In genomic region chr10:93993782-93994668, GRCh38 we compare ENCODE assay signal across 8 cellular contexts. TPM values are rescaled to one million over a fixed set of nuclear protein-coding genes. Genes with fewer than 3 reads are reported as not detected.
DNase-seq lines count a peak whose midpoint lies in the region; ATAC-seq and TF ChIP-seq lines count a peak whose summit lies in the region.

Gene PLCE1 (plus strand): TSS chr10:93993931. CDS start chr10:94031047, 37,116 bp downstream.

- H3K36me3 ChIP-seq in colonic mucosa: no peaks in the 10 kb centered on the region

- peaks cover 3% of the 10 kb centered on the region for H3K36me3 Mint-ChIP-seq in stimulated activated naive CD8-positive, alpha-beta T cell treated with anti-CD3 and anti-CD28 coated beads, Interleukin-15, Interleukin-2, amounts not matched to agents 100 ng/mL and 50 ng/mL, for 24 hours (ENCODE audit: low read depth)

- no peaks in the 10 kb centered on the region for H3K4me1 ChIP-seq in colonic mucosa

- no peak for ATAC-seq in HG03025 (IDR thresholded peaks at IDR 0.05; ENCODE audit: low FRiP score, unreplicated experiment)

- no peaks in the 10 kb centered on the region for H3K9me3 ChIP-seq in colonic mucosa

- DNase-seq in DMS53 treated with DMSO at 0.1 percent for 48 hours (lab: John Stamatoyannopoulos, UW; ENCODE audit: unreplicated experiment) (peak; percentile 64), H4 (ENCODE audit: low spot score) (peak; percentile 23), NCI-H748 (lab: John Stamatoyannopoulos, UW; ENCODE audit: unreplicated experiment) (peak; percentile 71), colonic mucosa (peak; percentile 73), left kidney (ENCODE audit: low read depth, low spot score) (peak; percentile 88)
- no peak for DNase-seq in stimulated activated CD4-positive, alpha-beta T cell treated with anti-CD3 and anti-CD28 coated beads, Interleukin-4, amount 100 ng/mL, for 24 hours

- H3K27ac ChIP-seq in colonic mucosa: peak within 1 kb of the TSS; percentile 69

- H3K27me3 Mint-ChIP-seq in stimulated activated naive CD8-positive, alpha-beta T cell treated with anti-CD3 and anti-CD28 coated beads, Interleukin-15, Interleukin-2, amounts not matched to agents 100 ng/mL and 50 ng/mL, for 24 hours: peaks cover 69% of the 10 kb centered on the region

- no peak for TF ChIP-seq CTCF in colonic mucosa (IDR thresholded peaks at IDR 0.05)

- H3K9ac ChIP-seq in colonic mucosa (ENCODE audit: low read depth in 2 of 2, low read length in 2 of 2): peak within 1 kb of the TSS; percentile 74 to 84

- H3K4me3 Mint-ChIP-seq in stimulated activated naive CD8-positive, alpha-beta T cell treated with anti-CD3 and anti-CD28 coated beads, Interleukin-15, Interleukin-2, amounts not matched to agents 100 ng/mL and 50 ng/mL, for 24 hours: peak within 1 kb of the TSS; percentile 39

- peak within 1 kb of the TSS; percentile 61 for H3K4me3 ChIP-seq in colonic mucosa

- no peaks in the 10 kb centered on the region for H3K9me3 Mint-ChIP-seq in stimulated activated naive CD8-positive, alpha-beta T cell treated with anti-CD3 and anti-CD28 coated beads, Interleukin-15, Interleukin-2, amounts not matched to agents 100 ng/mL and 50 ng/mL, for 24 hours

- H3K27me3 ChIP-seq in colonic mucosa: no peaks in the 10 kb centered on the region

- peaks cover 4% of the 10 kb centered on the region for H3K4me1 Mint-ChIP-seq in stimulated activated naive CD8-positive, alpha-beta T cell treated with anti-CD3 and anti-CD28 coated beads, Interleukin-15, Interleukin-2, amounts not matched to agents 100 ng/mL and 50 ng/mL, for 24 hours (ENCODE audit: low read depth)

- H3K27ac Mint-ChIP-seq in stimulated activated naive CD8-positive, alpha-beta T cell treated with anti-CD3 and anti-CD28 coated beads, Interleukin-15, Interleukin-2, amounts not matched to agents 100 ng/mL and 50 ng/mL, for 24 hours: no peak within 1 kb of the TSS

- intact Hi-C loops in colonic mucosa (cut with DNase I): no loop called here

RNA-seq across cellular contexts. Expression of gene PLCE1, which starts in this region (rescaled TPM):
- total RNA-seq in H4 (2014; rRNA removed; shearing (Covaris generic)): 0.80 and 1.2 TPM in 2 replicates
- 10 to 100 TPM; 42.4 to 45.5 TPM for total RNA-seq in colonic mucosa

Comparison
In these comparisons a context has a peak if more than half of its experiments do, and no peak if none do; other contexts are left out.
1. RNA of gene PLCE1 (total RNA-seq): 42.4 to 45.5 TPM in colonic mucosa; 0.80 to 1.2 TPM in H4; every median in the first group is over 10 times any median in the second.